In the genomic region with DNA sequence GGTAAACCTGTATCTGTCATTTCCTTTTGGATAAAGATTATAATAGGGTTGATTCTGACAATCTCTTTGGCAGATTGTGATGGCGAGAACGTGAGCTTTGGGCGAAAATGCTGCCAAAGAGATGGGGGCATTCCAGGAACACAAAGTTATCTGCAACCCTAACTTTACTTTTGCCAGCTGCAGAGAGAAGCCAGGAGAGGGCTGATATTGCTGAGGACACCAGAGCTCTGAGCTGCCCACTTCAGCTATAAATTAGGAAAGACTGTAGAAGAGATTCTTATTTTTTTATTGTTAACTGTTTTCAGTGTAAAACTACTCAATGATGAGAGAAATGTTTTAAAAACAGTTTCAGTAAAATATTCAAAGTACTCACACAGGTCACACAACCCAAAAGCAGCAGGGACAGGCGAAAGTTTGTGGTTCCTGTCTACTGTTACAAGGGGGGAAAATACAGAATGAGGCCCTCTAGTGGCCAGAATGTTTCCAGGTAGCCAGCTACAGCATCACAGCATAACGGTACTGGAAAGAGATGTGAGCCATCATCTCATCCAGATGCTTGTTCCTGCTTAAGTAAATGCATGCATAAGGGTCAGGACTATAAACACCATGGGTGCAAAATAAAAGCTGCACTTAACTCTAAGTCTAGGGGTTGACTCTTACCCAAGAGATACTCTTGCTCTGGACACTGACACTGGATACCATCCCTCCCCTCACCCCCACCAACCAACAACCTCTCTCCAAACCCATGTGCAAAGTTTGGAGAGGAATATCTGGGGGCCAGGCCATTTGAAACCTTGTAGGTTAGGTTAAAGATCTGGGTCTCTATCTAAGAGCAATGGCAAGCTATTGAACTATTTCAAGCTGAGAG, we compare ENCODE assay signal across 10 cellular contexts.
DNase-seq lines count a peak whose midpoint lies in the region; ATAC-seq and TF ChIP-seq lines count a peak whose summit lies in the region.
"Had no signal": no experiment of that assay in that cellular context is flagged by ENCODE, and none has a peak within 500 bp of the region (broad histone marks: within the 10 kb centered on the region; RNA-seq: fewer than 3 reads in every experiment).

No MANE protein-coding gene starts in this region.

- H3K4me3 ChIP-seq in epithelial cell of esophagus (ENCODE audit: low read length): no peak overlapping the region
- H3K4me3 ChIP-seq: BLaER1 treated with 17β-estradiol and CSF1 and Interleukin-3, amounts not matched to agents 10 nM and 100 nM had no signal

- DNase-seq in NCI-H2081 (lab: John Stamatoyannopoulos, UW) (peak; percentile 28 to 74), NCI-H2081 treated with DMSO at 0.1 percent for 48 hours (lab: John Stamatoyannopoulos, UW) (no peak), NCI-H748 treated with DMSO at 0.1 percent for 48 hours (lab: John Stamatoyannopoulos, UW) (peak; percentile 11), epithelial cell of esophagus (ENCODE audit: low read depth) (peak; percentile 41), retina (peak; percentile 24), NCI-H187 treated with DMSO at 0.1 percent for 48 hours (lab: John Stamatoyannopoulos, UW) (no peak)
- DNase-seq: right cardiac atrium had no signal

- peak; percentile 67 for TF ChIP-seq CTCF in epithelial cell of esophagus (IDR thresholded peaks at IDR 0.05; ENCODE audit: insufficient read depth, low read depth, low read length, missing control alignments)

- ATAC-seq in GM19035 (IDR thresholded peaks at IDR 0.05; ENCODE audit: unreplicated experiment): peak; percentile 92
- peak; percentile 93 for ATAC-seq in HG03066 (IDR thresholded peaks at IDR 0.05; ENCODE audit: low read depth, unreplicated experiment)

Comparison
In these comparisons a context has a peak if more than half of its experiments do, and no peak if none do; other contexts are left out.
1. DNase-seq: peak in NCI-H2081 (2 of 2), NCI-H748 treated with DMSO at 0.1 percent for 48 hours (single experiment), epithelial cell of esophagus (single experiment) and retina (single experiment); none in NCI-H2081 treated with DMSO at 0.1 percent for 48 hours (single experiment) and NCI-H187 treated with DMSO at 0.1 percent for 48 hours (single experiment).